25 cellular contexts compared by ENCODE assay signal in the genomic region with DNA sequence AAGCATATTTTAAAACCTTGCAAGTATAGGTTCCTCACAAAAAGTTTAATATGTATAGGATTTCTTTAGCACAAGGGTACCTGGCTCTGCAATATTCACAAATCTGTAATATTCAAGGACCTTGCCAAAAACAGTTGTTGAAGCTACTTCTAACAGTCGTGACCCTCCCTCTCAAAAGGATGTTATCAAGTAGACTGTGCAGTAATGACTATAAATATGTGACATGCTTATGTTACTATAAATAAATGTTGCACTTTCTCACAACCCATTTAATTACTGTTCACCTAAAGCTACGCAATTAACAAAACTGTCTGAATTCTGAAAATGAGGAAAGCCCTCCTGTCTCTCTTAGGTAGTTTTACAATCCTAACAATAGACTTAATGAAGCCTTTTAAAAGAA.
"Had no signal": no experiment of that assay in that cellular context is flagged by ENCODE, and none has a peak within 500 bp of the region (broad histone marks: within the 10 kb centered on the region; RNA-seq: fewer than 3 reads in every experiment).

No MANE protein-coding gene starts in this region.

- H3K9me3 Mint-ChIP-seq: activated CD4-positive, alpha-beta memory T cell treated with anti-CD3 and anti-CD28 coated beads, Interleukin-2, amount 10 ng/mL, durations not matched to agents 7 days and 5 days; activated naive CD4-positive, alpha-beta T cell treated with anti-CD3 and anti-CD28 coated beads, Interleukin-2, amount 10 ng/mL, durations not matched to agents 7 days and 5 days; activated T-helper 17 cell treated with anti-CD3 and anti-CD28 coated beads, Interleukin-2, amount 50 U/mL, for 72 hours; brain; central memory CD8-positive, alpha-beta T cell had no signal

- H3K4me3 Mint-ChIP-seq: activated CD4-positive, alpha-beta memory T cell treated with anti-CD3 and anti-CD28 coated beads, Interleukin-2, amount 10 ng/mL, durations not matched to agents 7 days and 5 days; activated CD4-positive, alpha-beta T cell treated with anti-CD3 and anti-CD28 coated beads for 36 hours; activated naive CD4-positive, alpha-beta T cell treated with anti-CD3 and anti-CD28 coated beads, Interleukin-2, amount 10 ng/mL, durations not matched to agents 7 days and 5 days; brain; central memory CD8-positive, alpha-beta T cell had no signal

- H3K27ac ChIP-seq: Peyer's patch, RWPE1, SJCRH30 had no signal

- ATAC-seq: activated CD4-positive, alpha-beta T cell treated with anti-CD3 and anti-CD28 coated beads for 36 hours; activated T-helper 17 cell treated with anti-CD3 and anti-CD28 coated beads, Interleukin-2, amount 50 U/mL, for 72 hours; K562 had no signal

- H3K27me3 ChIP-seq: Peyer's patch, SJCRH30 had no signal

- H3K27me3 Mint-ChIP-seq: activated CD4-positive, alpha-beta memory T cell treated with anti-CD3 and anti-CD28 coated beads, Interleukin-2, amount 10 ng/mL, durations not matched to agents 7 days and 5 days; activated CD4-positive, alpha-beta T cell treated with anti-CD3 and anti-CD28 coated beads for 36 hours; activated naive CD4-positive, alpha-beta T cell treated with anti-CD3 and anti-CD28 coated beads, Interleukin-2, amount 10 ng/mL, durations not matched to agents 7 days and 5 days; activated T-helper 17 cell treated with anti-CD3 and anti-CD28 coated beads, Interleukin-2, amount 50 U/mL, for 72 hours; brain; central memory CD8-positive, alpha-beta T cell had no signal

- H3K27ac Mint-ChIP-seq: activated CD4-positive, alpha-beta memory T cell treated with anti-CD3 and anti-CD28 coated beads, Interleukin-2, amount 10 ng/mL, durations not matched to agents 7 days and 5 days; activated naive CD4-positive, alpha-beta T cell treated with anti-CD3 and anti-CD28 coated beads, Interleukin-2, amount 10 ng/mL, durations not matched to agents 7 days and 5 days; activated T-helper 17 cell treated with anti-CD3 and anti-CD28 coated beads, Interleukin-2, amount 50 U/mL, for 72 hours had no signal

- DNase-seq: activated CD4-positive, alpha-beta memory T cell treated with anti-CD3 and anti-CD28 coated beads, Interleukin-2, amount 10 ng/mL, durations not matched to agents 7 days and 5 days; activated CD4-positive, alpha-beta T cell treated with anti-CD3 and anti-CD28 coated beads for 36 hours; activated CD4-positive, alpha-beta T cell treated with anti-CD3 and anti-CD28 coated beads, Interleukin-2, amount 50 U/mL, for 1 hour; activated CD8-positive, alpha-beta memory T cell treated with anti-CD3 and anti-CD28 coated beads, Interleukin-2, amount 50 U/mL, for 48 hours; activated gamma-delta T cell; activated naive CD4-positive, alpha-beta T cell treated with anti-CD3 and anti-CD28 coated beads, Interleukin-2, amount 10 ng/mL, durations not matched to agents 7 days and 5 days; activated T-cell treated with anti-CD3 and anti-CD28 coated beads, Interleukin-2, amount 50 U/mL, for 1 hour; amygdala; Kasumi-1; NCI-H1048; NCI-H146; NCI-H187 treated with DMSO at 0.1 percent for 48 hours; NCI-H2081 treated with DMSO at 0.1 percent for 48 hours; NCI-H446; NCI-H524; Peyer's patch; Right ventricle myocardium superior; SJCRH30; SK-N-SH; SW 1271 had no signal

- H3K9me3 ChIP-seq: Peyer's patch, SJCRH30, SK-N-SH had no signal
